ENCODE assay signal across 8 cellular contexts in genomic region chr17:8382880-8383142, GRCh38. TPM values are rescaled to one million over a fixed set of nuclear protein-coding genes. Genes with fewer than 3 reads are reported as not detected.
DNase-seq lines count a peak whose midpoint lies in the region; ATAC-seq and TF ChIP-seq lines count a peak whose summit lies in the region.

No MANE protein-coding gene starts in this region.

- intact Hi-C loops in right lobe of liver (cut with DNase I) = no loop called here
- intact Hi-C loops in uterus (cut with DNase I; ENCODE audit: low total_unique reads) = no loop called here

- H3K36me3 Mint-ChIP-seq in activated T-cell treated with anti-CD3 and anti-CD28 coated beads, Interleukin-2, amount 50 U/mL, for 72 hours (ENCODE audit: insufficient read depth in 2 of 2) = peaks cover 18 to 39% of the 10 kb centered on the region in 2 donors

- in situ Hi-C loops in astrocyte of the cerebellum (cut with HindIII; ENCODE audit: low sequenced_read_pairs) = no loop called here

- TF ChIP-seq POLR2A in right lobe of liver (IDR thresholded peaks at IDR 0.05) (no peak), uterus (IDR thresholded peaks at IDR 0.05) (no peak)

- H3K27me3 ChIP-seq in right lobe of liver (no peaks in the 10 kb centered on the region), uterus (no peaks in the 10 kb centered on the region)

- peak overlapping the region; percentile 99 for H3K4me3 Mint-ChIP-seq in activated T-cell treated with anti-CD3 and anti-CD28 coated beads, Interleukin-2, amount 50 U/mL, for 72 hours

- 0% methylated on average over 15 of the region's 15 CpGs for WGBS in right lobe of liver (ENCODE audit: insufficient coverage, low coverage, low lambda C conversion rate, missing lambda C conversion rate)

- no peaks in the 10 kb centered on the region for H3K27me3 Mint-ChIP-seq in activated T-cell treated with anti-CD3 and anti-CD28 coated beads, Interleukin-2, amount 50 U/mL, for 72 hours (ENCODE audit: low read depth)

- H3K4me1 ChIP-seq in right lobe of liver (peaks cover 0 to 27% (median 10%) of the 10 kb centered on the region in 4 donors), uterus (peaks cover 6 to 24% of the 10 kb centered on the region in 2 donors)

- H3K27ac Mint-ChIP-seq in activated T-cell treated with anti-CD3 and anti-CD28 coated beads, Interleukin-2, amount 50 U/mL, for 72 hours = peak overlapping the region; percentile 96

- H3K9me3 ChIP-seq in right lobe of liver (no peaks in the 10 kb centered on the region), uterus (no peaks in the 10 kb centered on the region)

- no peak for DNase-seq in activated T-cell treated with anti-CD3 and anti-CD28 coated beads, Interleukin-2, amount 50 U/mL, for 72 hours
- no peak for DNase-seq in activated T-cell treated with anti-CD3 and anti-CD28 coated beads, Interleukin-2, amount 50 U/mL, for 1 hour
- DNase-seq in astrocyte of the cerebellum (ENCODE audit: low read depth) (no peak), right lobe of liver (no peak), uterus (no peak), COR-L47 (lab: John Stamatoyannopoulos, UW) (no peak)

- peaks cover 6 to 40% (median 26%) of the 10 kb centered on the region in 4 donors for H3K36me3 ChIP-seq in right lobe of liver
- no peaks in the 10 kb centered on the region for H3K36me3 ChIP-seq in uterus

- ATAC-seq in activated T-cell treated with anti-CD3 and anti-CD28 coated beads, Interleukin-2, amount 50 U/mL, for 72 hours (replicated peaks in 1 of 2) = no peak
- ATAC-seq in right lobe of liver = peak in 3 of 4 donors; percentile 3 to 12 (median 4)
- no peak for ATAC-seq in HG03571 (IDR thresholded peaks at IDR 0.05; ENCODE audit: unreplicated experiment)
- no peak for ATAC-seq in HG02852 (IDR thresholded peaks at IDR 0.05; ENCODE audit: unreplicated experiment)

- no peaks in the 10 kb centered on the region for H3K9me3 Mint-ChIP-seq in activated T-cell treated with anti-CD3 and anti-CD28 coated beads, Interleukin-2, amount 50 U/mL, for 72 hours

- peaks cover 60% of the 10 kb centered on the region for H3K4me1 Mint-ChIP-seq in activated T-cell treated with anti-CD3 and anti-CD28 coated beads, Interleukin-2, amount 50 U/mL, for 72 hours (ENCODE audit: low read depth)

- TF ChIP-seq CTCF in astrocyte of the cerebellum (IDR thresholded peaks at IDR 0.05; ENCODE audit: low read depth, low read length, missing control alignments) (no peak), right lobe of liver (IDR thresholded peaks at IDR 0.05) (no peak), uterus (IDR thresholded peaks at IDR 0.05) (no peak)

- H3K4me3 ChIP-seq in astrocyte of the cerebellum (ENCODE audit: low read depth, low read length) = peak overlapping the region; percentile 71
- peak overlapping the region; percentile 64 to 90 (median 73) for H3K4me3 ChIP-seq in right lobe of liver
- peak overlapping the region; percentile 65 to 66 for H3K4me3 ChIP-seq in uterus

- H3K27ac ChIP-seq in right lobe of liver = peak overlapping the region in 1 of 3 donors; percentile 75
- peak overlapping the region; percentile 56 to 89 for H3K27ac ChIP-seq in uterus

RNA-seq across cellular contexts. Expression of gene RPL26, which starts 0.2 kb away (rescaled TPM):
- 1,000 to 10,000 TPM; 3,459 to 3,692 TPM for total RNA-seq in activated T-cell treated with anti-CD3 and anti-CD28 coated beads, Interleukin-2, amount 50 U/mL, for 72 hours
- total RNA-seq in right lobe of liver = 1,000 to 10,000 TPM in 2 of 6 experiments, 100 to 1,000 TPM in 4; 467 to 1,753 (median 509) TPM
- total RNA-seq in uterus = over 10,000 TPM in 1 of 4 donors, 1,000 to 10,000 TPM in 3; 2,192 to 15,169 (median 5,752) TPM

RNA-seq across cellular contexts. Expression of gene RNF222, which starts 14.8 kb away (rescaled TPM):
- total RNA-seq in activated T-cell treated with anti-CD3 and anti-CD28 coated beads, Interleukin-2, amount 50 U/mL, for 72 hours = under 1 TPM; 0.07 to 0.19 TPM
- total RNA-seq in right lobe of liver = not detected
- not detected for total RNA-seq in uterus

RNA-seq across cellular contexts. Expression of gene ODF4, which starts 43.2 kb away (rescaled TPM):
- total RNA-seq in activated T-cell treated with anti-CD3 and anti-CD28 coated beads, Interleukin-2, amount 50 U/mL, for 72 hours = not detected
- total RNA-seq in right lobe of liver (not detected), uterus (not detected)

RNA-seq across cellular contexts. Expression of gene NDEL1, which starts 52.9 kb away (rescaled TPM):
- 10 to 100 TPM; 65.1 to 74.2 TPM for total RNA-seq in activated T-cell treated with anti-CD3 and anti-CD28 coated beads, Interleukin-2, amount 50 U/mL, for 72 hours
- total RNA-seq in right lobe of liver = 10 to 100 TPM; 22.2 to 34.9 (median 28.4) TPM
- 100 to 1,000 TPM in 1 of 4 donors, 10 to 100 TPM in 3; 19.5 to 114 (median 63.8) TPM for total RNA-seq in uterus

Comparison
In these comparisons a context has a peak if more than half of its experiments do, and no peak if none do; other contexts are left out.
1. ATAC-seq: peak in right lobe of liver (3 of 4); none in activated T-cell treated with anti-CD3 and anti-CD28 coated beads, Interleukin-2, amount 50 U/mL, for 72 hours (0 of 2), HG03571 (single experiment) and HG02852 (single experiment).
2. Peak in every context shown above with its lines, with median percentiles within 50 percentile points of each other: H3K4me3 ChIP-seq.